Comparison of ENCODE assay signal across 14 cellular contexts in the genomic region with DNA sequence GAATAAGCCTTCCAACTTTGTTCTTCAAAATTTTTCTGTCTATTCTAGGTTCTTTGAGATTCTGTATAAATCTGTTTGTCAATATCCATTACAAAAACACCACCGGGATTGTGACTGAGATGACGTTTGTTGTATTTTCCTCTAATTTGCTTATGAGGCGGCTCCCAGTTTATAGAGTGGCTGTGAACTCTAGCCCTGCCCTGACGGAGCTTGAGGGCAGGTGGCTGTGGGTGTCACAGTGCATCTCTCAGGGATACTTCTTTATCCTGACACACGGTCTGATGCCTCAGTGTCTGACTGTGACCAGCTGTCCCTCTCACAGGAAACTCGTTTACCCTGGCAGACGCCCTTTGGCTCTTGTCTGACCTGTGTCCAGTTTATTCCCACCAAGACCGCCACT.
"Had no signal": no experiment of that assay in that cellular context is flagged by ENCODE, and none has a peak within 500 bp of the region (broad histone marks: within the 10 kb centered on the region; RNA-seq: fewer than 3 reads in every experiment).

No MANE protein-coding gene starts in this region.

- H3K4me3 Mint-ChIP-seq: endodermal cell; immature natural killer cell; naive thymus-derived CD8-positive, alpha-beta T cell had no signal

- H3K4me1 ChIP-seq: uterus had no signal

- H3K9me3 ChIP-seq: neutrophil, uterus had no signal

- H3K36me3 ChIP-seq: neutrophil, uterus had no signal

- H3K27me3 ChIP-seq: foreskin keratinocyte, uterus had no signal

- ATAC-seq: left cardiac atrium; naive thymus-derived CD8-positive, alpha-beta T cell; right cardiac atrium had no signal

- H3K36me3 Mint-ChIP-seq: immature natural killer cell; naive thymus-derived CD8-positive, alpha-beta T cell had no signal

- H3K9me3 Mint-ChIP-seq: immature natural killer cell had no signal

- DNase-seq: effector CD4-positive, alpha-beta T cell; immature natural killer cell; kidney; left cardiac atrium; naive thymus-derived CD8-positive, alpha-beta T cell; right cardiac atrium; small intestine; stimulated activated CD4-positive, alpha-beta T cell treated with anti-CD3 and anti-CD28 coated beads, Interleukin-12 subunit alpha, Interleukin-12 subunit beta, amount 100 ng/mL, for 4 hours; stimulated activated naive CD4-positive, alpha-beta T cell treated with Interleukin-2 at 50 U/mL for 16 hours; uterus had no signal

- H3K4me3 ChIP-seq: coronary artery, uterus had no signal

- H3K27ac Mint-ChIP-seq: endodermal cell; immature natural killer cell; naive thymus-derived CD8-positive, alpha-beta T cell had no signal

- H3K27ac ChIP-seq: coronary artery, neutrophil, uterus had no signal
